Comparison of ENCODE assay signal across 11 cellular contexts in the genomic region with DNA sequence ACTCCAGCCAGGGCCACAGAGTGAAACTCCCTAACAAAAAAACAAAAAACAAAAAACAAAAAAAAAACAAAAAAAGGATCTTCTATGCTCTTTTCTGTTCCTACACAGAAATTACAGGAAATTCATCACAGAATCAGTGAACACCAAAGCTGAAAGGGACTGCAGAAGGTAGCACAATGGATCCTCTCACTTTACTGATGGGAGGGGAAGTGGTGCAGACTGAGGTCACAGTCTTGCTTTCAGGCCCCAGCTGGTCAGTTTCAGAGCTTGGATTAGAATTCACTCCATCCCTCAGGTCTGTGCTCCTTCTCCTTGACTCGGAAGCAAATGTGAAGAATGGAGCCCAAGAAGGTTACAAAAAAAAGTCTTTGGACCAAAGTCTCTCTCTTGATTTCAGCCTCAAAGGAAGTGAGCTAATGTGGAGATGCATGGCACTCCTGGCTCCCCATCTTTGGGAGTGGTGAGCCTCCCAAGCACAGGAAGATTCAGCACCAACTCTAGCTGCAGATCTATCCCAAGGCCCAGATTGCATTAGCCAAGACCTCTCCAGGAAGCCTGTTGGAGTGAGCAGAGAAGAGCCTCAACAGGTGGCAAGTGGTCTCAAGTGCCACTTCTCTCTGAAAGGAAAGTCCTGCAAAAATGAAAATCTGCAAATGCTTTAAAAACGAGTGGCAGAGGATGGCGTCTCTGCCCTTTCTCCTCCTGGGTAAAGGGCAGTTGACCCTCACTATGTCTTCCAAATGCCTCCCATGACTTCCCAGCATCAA.
DNase-seq lines count a peak whose midpoint lies in the region; ATAC-seq and TF ChIP-seq lines count a peak whose summit lies in the region.
"Had no signal": no experiment of that assay in that cellular context is flagged by ENCODE, and none has a peak within 500 bp of the region (broad histone marks: within the 10 kb centered on the region; RNA-seq: fewer than 3 reads in every experiment).

No MANE protein-coding gene starts in this region.

- H3K9me2 ChIP-seq in GM23248 (ENCODE audit: insufficient read depth) = peaks cover 5% of the 10 kb centered on the region; the same call in 1 of the 2 replicates

- H3K27ac Mint-ChIP-seq in CD4-positive, CD25-positive, alpha-beta regulatory T cell = peak overlapping the region in 2 of 3 donors; percentile 30 to 57

- in situ Hi-C loops in GM23248 (cut with MboI) = no loop called here

- H3F3A ChIP-seq in GM23248 (ENCODE audit: insufficient read depth) = peaks cover 5% of the 10 kb centered on the region; the same call in 1 of the 2 replicates

- H3K27ac ChIP-seq in CD4-positive, CD25-positive, alpha-beta regulatory T cell (ENCODE audit: insufficient read depth, low read length, poor library complexity, severe bottlenecking) = no peak overlapping the region
- no peak overlapping the region for H3K27ac ChIP-seq in GM23248

- CTCF ChIA-PET in HEK293T (lab: Yijun Ruan, JAX) = no interaction called here

- H3K4me3 ChIP-seq in CD4-positive, CD25-positive, alpha-beta regulatory T cell (ENCODE audit: low read depth, low read length) = no peak overlapping the region
- H3K4me3 ChIP-seq in GM23248 = no peak overlapping the region

- 74 to 83% methylated on average over 3 of the region's 3 CpGs for WGBS in GM23248 (ENCODE audit: low coverage in 1 of 2, low lambda C conversion rate in 2 of 2, missing lambda C conversion rate in 2 of 2), 2 experiments

- no peak overlapping the region for H2AFZ ChIP-seq in GM23248

- H3K79me2 ChIP-seq in GM23248 (ENCODE audit: insufficient read depth) = no peaks in the 10 kb centered on the region

- DNase-seq in CD4-positive, CD25-positive, alpha-beta regulatory T cell = no peak
- DNase-seq in NCI-H524 treated with DMSO at 0.1 percent for 48 hours (lab: John Stamatoyannopoulos, UW) = peak; percentile 45
- no peak for DNase-seq in HEK293T (ENCODE audit: extremely low spot score)
- no peak for DNase-seq in GM23248
- DNase-seq in HUDEP-2 (lab: John Stamatoyannopoulos, UW; ENCODE audit: unreplicated experiment in 76 of 76) = no peak
- DNase-seq: activated T-cell treated with anti-CD3 and anti-CD28 coated beads, Interleukin-2, amount 50 U/mL, for 4 hours; NCI-H1105; SW 1271 had no signal

- H4K20me1 ChIP-seq in GM23248 (ENCODE audit: insufficient read depth) = no peaks in the 10 kb centered on the region

- ATAC-seq in CD4-positive, CD25-positive, alpha-beta regulatory T cell (ENCODE audit: low read depth in 2 of 2) = no peak
- ATAC-seq in GM18870 (IDR thresholded peaks at IDR 0.05; ENCODE audit: unreplicated experiment) = peak; percentile 42
- peak; percentile 42 for ATAC-seq in HG02938 (IDR thresholded peaks at IDR 0.05; ENCODE audit: unreplicated experiment)
- ATAC-seq in GM19324 (IDR thresholded peaks at IDR 0.05; ENCODE audit: low FRiP score, unreplicated experiment) = no peak

- POLR2A ChIA-PET in HEK293T (lab: Yijun Ruan, JAX) = no interaction called here

- H3K36me3 Mint-ChIP-seq in CD4-positive, CD25-positive, alpha-beta regulatory T cell = no peaks in the 10 kb centered on the region

- H3K4me1 ChIP-seq in CD4-positive, CD25-positive, alpha-beta regulatory T cell (ENCODE audit: control insufficient read depth, insufficient read depth, low read length, poor library complexity, severe bottlenecking) = no peaks in the 10 kb centered on the region
- peaks cover 15% of the 10 kb centered on the region for H3K4me1 ChIP-seq in GM23248 (ENCODE audit: insufficient read depth)

- H3K4me1 Mint-ChIP-seq in CD4-positive, CD25-positive, alpha-beta regulatory T cell = peaks cover 0 to 10% (median 4%) of the 10 kb centered on the region in 4 donors

- no peak overlapping the region for H3K4me3 Mint-ChIP-seq in CD4-positive, CD25-positive, alpha-beta regulatory T cell
- H3K4me3 Mint-ChIP-seq: activated T-cell treated with anti-CD3 and anti-CD28 coated beads, Interleukin-2, amount 50 U/mL, for 4 hours had no signal

- H3K9me3 ChIP-seq in CD4-positive, CD25-positive, alpha-beta regulatory T cell (ENCODE audit: control insufficient read depth in 2 of 2, low read length in 2 of 2) = no peaks in the 10 kb centered on the region
- H3K9me3 ChIP-seq in GM23248 (ENCODE audit: low read depth) = no peaks in the 10 kb centered on the region

- H3K27me3 ChIP-seq in CD4-positive, CD25-positive, alpha-beta regulatory T cell (ENCODE audit: control insufficient read depth, insufficient read depth, low read length) = no peaks in the 10 kb centered on the region
- H3K27me3 ChIP-seq in GM23248 (replicated peaks; ENCODE audit: insufficient read depth) = no peaks in the 10 kb centered on the region

- peaks cover 0 to 3% (median 0%) of the 10 kb centered on the region in 7 donors for H3K9me3 Mint-ChIP-seq in CD4-positive, CD25-positive, alpha-beta regulatory T cell
- H3K9me3 Mint-ChIP-seq: activated T-cell treated with anti-CD3 and anti-CD28 coated beads, Interleukin-2, amount 50 U/mL, for 4 hours had no signal

- no peak overlapping the region for H3K9ac ChIP-seq in GM23248

- no peaks in the 10 kb centered on the region for H3K36me3 ChIP-seq in CD4-positive, CD25-positive, alpha-beta regulatory T cell (ENCODE audit: control insufficient read depth, insufficient read depth, low read length)
- no peaks in the 10 kb centered on the region for H3K36me3 ChIP-seq in GM23248 (ENCODE audit: low read depth)

- no peak overlapping the region for H3K4me2 ChIP-seq in GM23248 (ENCODE audit: unreplicated experiment)

- H3K27me3 Mint-ChIP-seq in CD4-positive, CD25-positive, alpha-beta regulatory T cell = peaks cover 4% of the 10 kb centered on the region

TF ChIP-seq in HEK293T, 16 proteins besides CTCF, POLR2A, EP300 and RAD21:
- TF ChIP-seq NFRKB (IDR thresholded peaks at IDR 0.05) (no peak), ZNF384 (IDR thresholded peaks at IDR 0.05) (no peak), FOXK2 (IDR thresholded peaks at IDR 0.05) (no peak), TARDBP (IDR thresholded peaks at IDR 0.05) (no peak), L3MBTL2 (conservative IDR thresholded peaks at IDR 0.05) (no peak), CTBP1 (IDR thresholded peaks at IDR 0.05; ENCODE audit: borderline replicate concordance) (no peak), ELF4 (IDR thresholded peaks at IDR 0.05) (no peak), BHLHE40 (IDR thresholded peaks at IDR 0.05; ENCODE audit: borderline replicate concordance) (no peak), FOXM1 (IDR thresholded peaks at IDR 0.05; ENCODE audit: borderline replicate concordance) (no peak), ARNT (IDR thresholded peaks at IDR 0.05) (no peak), SP1 (IDR thresholded peaks at IDR 0.05) (no peak)
TF ChIP-seq in HEK293T: peak in this region for 0.

Comparison
In these comparisons a context has a peak if more than half of its experiments do, and no peak if none do; other contexts are left out.
1. ATAC-seq: peak in GM18870 (single experiment) and HG02938 (single experiment); none in CD4-positive, CD25-positive, alpha-beta regulatory T cell (0 of 2) and GM19324 (single experiment).